7 cellular contexts compared by ENCODE assay signal in the genomic region with DNA sequence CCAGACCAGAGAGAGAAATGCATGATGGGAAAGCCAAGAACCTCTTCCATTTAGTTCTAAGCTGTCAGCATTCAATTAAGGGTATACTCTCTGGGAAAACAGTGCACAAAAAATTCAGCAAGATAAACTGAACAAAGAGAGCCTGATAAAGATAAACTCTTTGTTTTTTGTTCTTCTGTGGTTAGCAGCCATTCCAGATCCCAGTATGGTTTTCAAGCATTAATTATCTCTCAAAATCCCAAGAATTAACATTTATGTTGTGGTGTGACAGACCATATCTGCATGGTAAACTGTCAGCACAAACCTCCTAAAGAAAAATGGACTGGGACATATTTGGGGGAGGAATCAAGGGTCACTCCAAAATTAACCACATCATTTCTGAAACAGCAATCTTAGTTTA.
"Had no signal": no experiment of that assay in that cellular context is flagged by ENCODE, and none has a peak within 500 bp of the region (broad histone marks: within the 10 kb centered on the region; RNA-seq: fewer than 3 reads in every experiment).

No MANE protein-coding gene starts in this region.

- DNase-seq: H9, HCEC 1CT, KBM-7 had no signal

- H3K4me3 ChIP-seq: GM23338 had no signal

- FAIRE-seq: H1, H54, HepG2 had no signal

- ATAC-seq: GM23338, HepG2 had no signal

- H2AFZ ChIP-seq: GM23338 had no signal

- H3K4me2 ChIP-seq: GM23338 had no signal
